17 cellular contexts compared by ENCODE assay signal in the genomic region with DNA sequence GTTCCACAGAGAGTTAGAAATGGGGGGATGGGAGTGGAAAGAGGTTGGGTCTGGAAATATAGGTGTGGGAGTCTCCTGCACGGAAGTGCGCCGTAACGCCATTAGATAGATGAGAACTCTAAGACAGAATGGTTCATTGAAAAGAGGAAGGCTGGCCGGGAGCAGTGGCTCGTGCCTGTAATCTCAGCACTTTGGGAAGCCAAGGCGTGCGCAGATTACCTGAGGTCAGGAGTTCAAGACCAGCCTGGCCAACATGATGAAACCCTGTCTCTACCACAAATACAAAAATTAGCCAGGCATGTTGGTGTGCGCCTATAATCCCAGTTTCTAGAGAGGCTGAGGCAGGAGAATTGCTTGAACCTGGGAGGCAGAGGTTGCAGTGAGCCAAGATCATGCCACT. TPM values are rescaled to one million over a fixed set of nuclear protein-coding genes. Genes with fewer than 3 reads are reported as not detected.
"Had no signal": no experiment of that assay in that cellular context is flagged by ENCODE, and none has a peak within 500 bp of the region (broad histone marks: within the 10 kb centered on the region; RNA-seq: fewer than 3 reads in every experiment).

No MANE protein-coding gene starts in this region.

RNA-seq across cellular contexts. Expression of a gene that starts 7.0 kb away (rescaled TPM):
- total RNA-seq: activated B cell treated with CpG ODN at 0.5 μM for 24 hours; activated CD4-positive, alpha-beta memory T cell treated with anti-CD3 and anti-CD28 coated beads for 36 hours; activated CD4-positive, alpha-beta T cell treated with anti-CD3 and anti-CD28 coated beads, Interleukin-2, amount 10 ng/mL, durations not matched to agents 24 days and 14 days; activated CD8-positive, alpha-beta memory T cell treated with anti-CD3 and anti-CD28 coated beads for 36 hours; activated CD8-positive, alpha-beta T cell treated with anti-CD3 and anti-CD28 coated beads for 36 hours; activated naive CD4-positive, alpha-beta T cell treated with anti-CD3 and anti-CD28 coated beads for 36 hours; activated naive CD4-positive, alpha-beta T cell treated with anti-CD3 and anti-CD28 coated beads, Interleukin-2, amount 50 U/mL, for 72 hours; activated naive CD8-positive, alpha-beta T cell treated with anti-CD3 and anti-CD28 coated beads for 36 hours; activated T-cell treated with anti-CD3 and anti-CD28 coated beads, Interleukin-2, amount 50 U/mL, for 4 hours; activated T-cell treated with anti-CD3 and anti-CD28 coated beads, Interleukin-2, amount 50 U/mL, for 72 hours; activated T-helper 1 cell treated with anti-CD3 and anti-CD28 coated beads, Interleukin-12 subunit alpha, Interleukin-12 subunit beta, Interleukin-2, Interleukin-4 antibody, amounts not matched to agents 30 ng/mL and 10 ng/mL and 1 ng/mL, durations not matched to agents 14 hours and 24 hours and 36 hours; activated T-helper 17 cell treated with anti-CD3 and anti-CD28 coated beads, Interleukin-2, amount 50 U/mL, for 72 hours; bronchial epithelial cell; T-cell; T-helper 1 cell treated with Interleukin-12 subunit alpha and Interleukin-12 subunit beta and Interleukin-4 antibody, amounts not matched to agents 30 ng/mL and 1 ng/mL, for 36 hours; T-helper 17 cell; T-helper 2 cell treated with Interferon-gamma antibody and Interleukin-4, amounts not matched to agents 100 ng/mL and 5 ng/mL, for 36 hours had no signal
